Comparison of ENCODE assay signal across 1 cellular context in genomic region chr6:126195625-126196236, GRCh38.
TF ChIP-seq lines count a peak whose summit lies in the region.

No MANE protein-coding gene starts in this region.

TF ChIP-seq in K562, 482 proteins besides CTCF, POLR2A, EP300 and RAD21 (continued from another document):
- no peak for TF ChIP-seq MNT (conservative IDR thresholded peaks at IDR 0.05)
- no peak for TF ChIP-seq BRD9 (IDR thresholded peaks at IDR 0.05; ENCODE audit: low read depth, partially characterized antibody)
- TF ChIP-seq ZNF57 (CRISPR knock-in tag; IDR thresholded peaks at IDR 0.05), result no peak
- TF ChIP-seq ZNF445 (CRISPR knock-in tag; IDR thresholded peaks at IDR 0.05; ENCODE audit: low read depth), result no peak
- TF ChIP-seq ZNF696 (CRISPR knock-in tag; conservative IDR thresholded peaks at IDR 0.05), result no peak
- no peak for TF ChIP-seq ZNF398 (CRISPR knock-in tag; IDR thresholded peaks at IDR 0.05)
- TF ChIP-seq SMARCA5 (IDR thresholded peaks at IDR 0.05), result no peak
